ENCODE assay signal across 2 cellular contexts in genomic region chr18:48876590-48876989, GRCh38.
TF ChIP-seq lines count a peak whose summit lies in the region.

No MANE protein-coding gene starts in this region.

TF ChIP-seq in GM23338, 12 proteins besides CTCF, POLR2A, EP300 and RAD21 (continued from another document):
- TF ChIP-seq REST (IDR thresholded peaks at IDR 0.05; ENCODE audit: unreplicated experiment) (no peak), EZH2phosphoT487 (IDR thresholded peaks at IDR 0.05; ENCODE audit: unreplicated experiment) (no peak), JUNB (IDR thresholded peaks at IDR 0.05; ENCODE audit: unreplicated experiment) (no peak), CREB1 (CRISPR knock-in tag; IDR thresholded peaks at IDR 0.05; ENCODE audit: low read depth) (no peak)
- TF ChIP-seq, protein P1, sequence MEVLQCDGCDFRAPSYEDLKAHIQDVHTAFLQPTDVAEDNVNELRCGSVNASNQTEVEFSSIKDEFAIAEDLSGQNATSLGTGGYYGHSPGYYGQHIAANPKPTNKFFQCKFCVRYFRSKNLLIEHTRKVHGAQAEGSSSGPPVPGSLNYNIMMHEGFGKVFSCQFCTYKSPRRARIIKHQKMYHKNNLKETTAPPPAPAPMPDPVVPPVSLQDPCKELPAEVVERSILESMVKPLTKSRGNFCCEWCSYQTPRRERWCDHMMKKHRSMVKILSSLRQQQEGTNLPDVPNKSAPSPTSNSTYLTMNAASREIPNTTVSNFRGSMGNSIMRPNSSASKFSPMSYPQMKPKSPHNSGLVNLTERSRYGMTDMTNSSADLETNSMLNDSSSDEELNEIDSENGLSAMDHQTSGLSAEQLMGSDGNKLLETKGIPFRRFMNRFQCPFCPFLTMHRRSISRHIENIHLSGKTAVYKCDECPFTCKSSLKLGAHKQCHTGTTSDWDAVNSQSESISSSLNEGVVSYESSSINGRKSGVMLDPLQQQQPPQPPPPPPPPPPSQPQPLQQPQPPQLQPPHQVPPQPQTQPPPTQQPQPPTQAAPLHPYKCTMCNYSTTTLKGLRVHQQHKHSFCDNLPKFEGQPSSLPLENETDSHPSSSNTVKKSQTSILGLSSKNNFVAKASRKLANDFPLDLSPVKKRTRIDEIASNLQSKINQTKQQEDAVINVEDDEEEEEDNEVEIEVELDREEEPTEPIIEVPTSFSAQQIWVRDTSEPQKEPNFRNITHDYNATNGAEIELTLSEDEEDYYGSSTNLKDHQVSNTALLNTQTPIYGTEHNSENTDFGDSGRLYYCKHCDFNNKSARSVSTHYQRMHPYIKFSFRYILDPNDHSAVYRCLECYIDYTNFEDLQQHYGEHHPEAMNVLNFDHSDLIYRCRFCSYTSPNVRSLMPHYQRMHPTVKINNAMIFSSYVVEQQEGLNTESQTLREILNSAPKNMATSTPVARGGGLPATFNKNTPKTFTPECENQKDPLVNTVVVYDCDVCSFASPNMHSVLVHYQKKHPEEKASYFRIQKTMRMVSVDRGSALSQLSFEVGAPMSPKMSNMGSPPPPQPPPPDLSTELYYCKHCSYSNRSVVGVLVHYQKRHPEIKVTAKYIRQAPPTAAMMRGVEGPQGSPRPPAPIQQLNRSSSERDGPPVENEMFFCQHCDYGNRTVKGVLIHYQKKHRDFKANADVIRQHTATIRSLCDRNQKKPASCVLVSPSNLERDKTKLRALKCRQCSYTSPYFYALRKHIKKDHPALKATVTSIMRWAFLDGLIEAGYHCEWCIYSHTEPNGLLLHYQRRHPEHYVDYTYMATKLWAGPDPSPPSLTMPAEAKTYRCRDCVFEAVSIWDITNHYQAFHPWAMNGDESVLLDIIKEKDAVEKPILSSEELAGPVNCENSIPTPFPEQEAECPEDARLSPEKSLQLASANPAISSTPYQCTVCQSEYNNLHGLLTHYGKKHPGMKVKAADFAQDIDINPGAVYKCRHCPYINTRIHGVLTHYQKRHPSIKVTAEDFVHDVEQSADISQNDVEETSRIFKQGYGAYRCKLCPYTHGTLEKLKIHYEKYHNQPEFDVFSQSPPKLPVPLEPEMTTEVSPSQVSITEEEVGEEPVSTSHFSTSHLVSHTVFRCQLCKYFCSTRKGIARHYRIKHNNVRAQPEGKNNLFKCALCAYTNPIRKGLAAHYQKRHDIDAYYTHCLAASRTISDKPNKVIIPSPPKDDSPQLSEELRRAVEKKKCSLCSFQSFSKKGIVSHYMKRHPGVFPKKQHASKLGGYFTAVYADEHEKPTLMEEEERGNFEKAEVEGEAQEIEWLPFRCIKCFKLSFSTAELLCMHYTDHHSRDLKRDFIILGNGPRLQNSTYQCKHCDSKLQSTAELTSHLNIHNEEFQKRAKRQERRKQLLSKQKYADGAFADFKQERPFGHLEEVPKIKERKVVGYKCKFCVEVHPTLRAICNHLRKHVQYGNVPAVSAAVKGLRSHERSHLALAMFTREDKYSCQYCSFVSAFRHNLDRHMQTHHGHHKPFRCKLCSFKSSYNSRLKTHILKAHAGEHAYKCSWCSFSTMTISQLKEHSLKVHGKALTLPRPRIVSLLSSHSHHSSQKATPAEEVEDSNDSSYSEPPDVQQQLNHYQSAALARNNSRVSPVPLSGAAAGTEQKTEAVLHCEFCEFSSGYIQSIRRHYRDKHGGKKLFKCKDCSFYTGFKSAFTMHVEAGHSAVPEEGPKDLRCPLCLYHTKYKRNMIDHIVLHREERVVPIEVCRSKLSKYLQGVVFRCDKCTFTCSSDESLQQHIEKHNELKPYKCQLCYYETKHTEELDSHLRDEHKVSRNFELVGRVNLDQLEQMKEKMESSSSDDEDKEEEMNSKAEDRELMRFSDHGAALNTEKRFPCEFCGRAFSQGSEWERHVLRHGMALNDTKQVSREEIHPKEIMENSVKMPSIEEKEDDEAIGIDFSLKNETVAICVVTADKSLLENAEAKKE (CRISPR knock-in tag; IDR thresholded peaks at IDR 0.05), result no peak
TF ChIP-seq in GM23338: peak in this region for 0.

TF ChIP-seq in HepG2, 621 proteins besides CTCF, POLR2A, EP300 and RAD21 (continued from another document):
- TF ChIP-seq NCOA5 (CRISPR knock-in tag; IDR thresholded peaks at IDR 0.05) (no peak), SNAI1 (CRISPR knock-in tag; IDR thresholded peaks at IDR 0.05; ENCODE audit: borderline replicate concordance) (no peak), ZNF143 (CRISPR knock-in tag; IDR thresholded peaks at IDR 0.05) (no peak), SMYD3 (CRISPR knock-in tag; IDR thresholded peaks at IDR 0.05) (no peak), KDM1A (CRISPR knock-in tag; IDR thresholded peaks at IDR 0.05) (0 out of 2 replicates have a peak, but pooled peaks have one; percentile 57), ZMYM3 (CRISPR knock-in tag; IDR thresholded peaks at IDR 0.05) (peak; percentile 91), ZNF629 (CRISPR knock-in tag; conservative IDR thresholded peaks at IDR 0.05) (peak; percentile 95), ADNP (CRISPR knock-in tag; IDR thresholded peaks at IDR 0.05) (peak; percentile 69), ZNF3 (CRISPR knock-in tag; IDR thresholded peaks at IDR 0.05) (no peak), CHD4 (IDR thresholded peaks at IDR 0.05; ENCODE audit: borderline replicate concordance, low read length) (peak; percentile 97)
- TF ChIP-seq, protein P2, sequence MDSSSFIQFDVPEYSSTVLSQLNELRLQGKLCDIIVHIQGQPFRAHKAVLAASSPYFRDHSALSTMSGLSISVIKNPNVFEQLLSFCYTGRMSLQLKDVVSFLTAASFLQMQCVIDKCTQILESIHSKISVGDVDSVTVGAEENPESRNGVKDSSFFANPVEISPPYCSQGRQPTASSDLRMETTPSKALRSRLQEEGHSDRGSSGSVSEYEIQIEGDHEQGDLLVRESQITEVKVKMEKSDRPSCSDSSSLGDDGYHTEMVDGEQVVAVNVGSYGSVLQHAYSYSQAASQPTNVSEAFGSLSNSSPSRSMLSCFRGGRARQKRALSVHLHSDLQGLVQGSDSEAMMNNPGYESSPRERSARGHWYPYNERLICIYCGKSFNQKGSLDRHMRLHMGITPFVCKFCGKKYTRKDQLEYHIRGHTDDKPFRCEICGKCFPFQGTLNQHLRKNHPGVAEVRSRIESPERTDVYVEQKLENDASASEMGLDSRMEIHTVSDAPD (CRISPR knock-in tag; IDR thresholded peaks at IDR 0.05), result no peak
- TF ChIP-seq, protein P3, sequence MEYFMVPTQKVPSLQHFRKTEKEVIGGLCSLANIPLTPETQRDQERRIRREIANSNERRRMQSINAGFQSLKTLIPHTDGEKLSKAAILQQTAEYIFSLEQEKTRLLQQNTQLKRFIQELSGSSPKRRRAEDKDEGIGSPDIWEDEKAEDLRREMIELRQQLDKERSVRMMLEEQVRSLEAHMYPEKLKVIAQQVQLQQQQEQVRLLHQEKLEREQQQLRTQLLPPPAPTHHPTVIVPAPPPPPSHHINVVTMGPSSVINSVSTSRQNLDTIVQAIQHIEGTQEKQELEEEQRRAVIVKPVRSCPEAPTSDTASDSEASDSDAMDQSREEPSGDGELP (IDR thresholded peaks at IDR 0.05; ENCODE audit: borderline replicate concordance, low read depth), result no peak
- TF ChIP-seq, protein P4, sequence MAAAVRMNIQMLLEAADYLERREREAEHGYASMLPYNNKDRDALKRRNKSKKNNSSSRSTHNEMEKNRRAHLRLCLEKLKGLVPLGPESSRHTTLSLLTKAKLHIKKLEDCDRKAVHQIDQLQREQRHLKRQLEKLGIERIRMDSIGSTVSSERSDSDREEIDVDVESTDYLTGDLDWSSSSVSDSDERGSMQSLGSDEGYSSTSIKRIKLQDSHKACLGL (CRISPR knock-in tag; IDR thresholded peaks at IDR 0.05), result no peak
